11 cellular contexts compared by ENCODE assay signal in genomic region chr16:57341441-57342303, GRCh38. TPM values are rescaled to one million over a fixed set of nuclear protein-coding genes. Genes with fewer than 3 reads are reported as not detected.
A peak's percentile ranks its signal among the peaks of the same experiment; 100 is the strongest.
DNase-seq lines count a peak whose midpoint lies in the region; ATAC-seq, FAIRE-seq and TF ChIP-seq lines count a peak whose summit lies in the region.
"Had no signal": no experiment of that assay in that cellular context is flagged by ENCODE, and none has a peak within 500 bp of the region (broad histone marks: within the 10 kb centered on the region; RNA-seq: fewer than 3 reads in every experiment).

No MANE protein-coding gene starts in this region.

- H3K36me3 ChIP-seq in bronchial epithelial cell (ENCODE audit: control insufficient read depth, insufficient read depth, low read length) (no peaks in the 10 kb centered on the region), endodermal cell (ENCODE audit: control insufficient read depth, insufficient read depth, low read length) (no peaks in the 10 kb centered on the region)
- H3K36me3 ChIP-seq: neutrophil had no signal

- H3K36me3 Mint-ChIP-seq in endodermal cell (ENCODE audit: low read depth) = no peaks in the 10 kb centered on the region
- no peaks in the 10 kb centered on the region for H3K36me3 Mint-ChIP-seq in activated CD4-positive, alpha-beta memory T cell treated with anti-CD3 and anti-CD28 coated beads for 36 hours

- H3K4me1 Mint-ChIP-seq in endodermal cell = no peaks in the 10 kb centered on the region
- H3K4me1 Mint-ChIP-seq in activated CD4-positive, alpha-beta memory T cell treated with anti-CD3 and anti-CD28 coated beads for 36 hours (ENCODE audit: low read depth) = peaks cover 15% of the 10 kb centered on the region

- peak; percentile 3 for DNase-seq in COR-L47 (lab: John Stamatoyannopoulos, UW)
- peak; percentile 72 for DNase-seq in MV-4-11 (lab: John Stamatoyannopoulos, UW)
- DNase-seq in bronchial epithelial cell (ENCODE audit: low read depth) = peak; percentile 100
- peak; percentile 88 for DNase-seq in non-pigmented ciliary epithelial cell (ENCODE audit: low read depth)
- DNase-seq in endodermal cell = no peak
- DNase-seq in activated CD4-positive, alpha-beta memory T cell treated with anti-CD3 and anti-CD28 coated beads for 36 hours = no peak
- DNase-seq: cortex of kidney had no signal

- FAIRE-seq in bronchial epithelial cell (lab: Jason Lieb, UNC) = peak; percentile 100

- intact Hi-C loops in activated CD4-positive, alpha-beta memory T cell treated with anti-CD3 and anti-CD28 coated beads for 36 hours (cut with micrococcal nuclease) = no loop called here

- H3K4me3 Mint-ChIP-seq in endodermal cell = no peak overlapping the region
- no peak overlapping the region for H3K4me3 Mint-ChIP-seq in activated CD4-positive, alpha-beta memory T cell treated with anti-CD3 and anti-CD28 coated beads for 36 hours

- no peaks in the 10 kb centered on the region for H3K4me1 ChIP-seq in endodermal cell (ENCODE audit: control insufficient read depth, insufficient read depth, low read length)

- peaks cover 2% of the 10 kb centered on the region for H3K27me3 Mint-ChIP-seq in endodermal cell (ENCODE audit: insufficient read depth)
- peaks cover 30% of the 10 kb centered on the region for H3K27me3 Mint-ChIP-seq in activated CD4-positive, alpha-beta memory T cell treated with anti-CD3 and anti-CD28 coated beads for 36 hours

- H3K4me3 ChIP-seq in bronchial epithelial cell (ENCODE audit: low read depth, low read length) (no peak overlapping the region), endodermal cell (ENCODE audit: low read length) (no peak overlapping the region)

- CTCF ChIA-PET in activated CD4-positive, alpha-beta memory T cell treated with anti-CD3 and anti-CD28 coated beads for 36 hours (lab: Charles Lee) = no interaction called here

- no peaks in the 10 kb centered on the region for H3K9me3 Mint-ChIP-seq in endodermal cell
- H3K9me3 Mint-ChIP-seq in activated CD4-positive, alpha-beta memory T cell treated with anti-CD3 and anti-CD28 coated beads for 36 hours = no peaks in the 10 kb centered on the region

- no peak for TF ChIP-seq CTCF in bronchial epithelial cell (IDR thresholded peaks at IDR 0.05; ENCODE audit: insufficient read depth, low read length, severe bottlenecking)
- no peak for TF ChIP-seq CTCF in endodermal cell (conservative IDR thresholded peaks at IDR 0.05)

- no peak overlapping the region for H3K27ac Mint-ChIP-seq in endodermal cell
- H3K27ac Mint-ChIP-seq in activated CD4-positive, alpha-beta memory T cell treated with anti-CD3 and anti-CD28 coated beads for 36 hours = no peak overlapping the region

- POLR2A ChIA-PET in activated CD4-positive, alpha-beta memory T cell treated with anti-CD3 and anti-CD28 coated beads for 36 hours (lab: Charles Lee) = no interaction called here

- H3K27me3 ChIP-seq in bronchial epithelial cell (ENCODE audit: control insufficient read depth, insufficient read depth, low read length) = no peaks in the 10 kb centered on the region
- no peaks in the 10 kb centered on the region for H3K27me3 ChIP-seq in endodermal cell (ENCODE audit: control insufficient read depth, insufficient read depth, low read length, poor library complexity, severe bottlenecking)

- 89 to 98% methylated on average over 8 of the region's 8 CpGs for WGBS in endodermal cell (ENCODE audit: insufficient coverage in 1 of 2, insufficient read length in 1 of 2), 2 experiments

- H3K9me3 ChIP-seq in endodermal cell (ENCODE audit: control insufficient read depth, low read length) = no peaks in the 10 kb centered on the region
- H3K9me3 ChIP-seq: neutrophil had no signal

- no peak for ATAC-seq in HG03520 (IDR thresholded peaks at IDR 0.05; ENCODE audit: unreplicated experiment)
- no peak for ATAC-seq in GM21619 (IDR thresholded peaks at IDR 0.05; ENCODE audit: unreplicated experiment)

- no peak overlapping the region for H3K9ac ChIP-seq in endodermal cell (ENCODE audit: extremely low read depth, low read length, poor library complexity, severe bottlenecking)

- H3K27ac ChIP-seq in endodermal cell (ENCODE audit: low read depth, low read length) = no peak overlapping the region
- H3K27ac ChIP-seq: HL-60, neutrophil had no signal

RNA-seq across cellular contexts. Expression of gene CCL22, which starts 16.9 kb away (rescaled TPM):
- total RNA-seq in bronchial epithelial cell (under 0.01 TPM in 1 of 2 replicates, not detected in the other), endodermal cell (not detected)
- not detected for polyA plus RNA-seq in endodermal cell (2013, experiment 1 of 2)
- not detected for polyA plus RNA-seq in endodermal cell (2013, experiment 2 of 2)
- total RNA-seq in activated CD4-positive, alpha-beta memory T cell treated with anti-CD3 and anti-CD28 coated beads for 36 hours = 1 to 10 TPM; 1.5 to 1.7 TPM

RNA-seq across cellular contexts. Expression of gene CX3CL1, which starts 30.6 kb away (rescaled TPM):
- total RNA-seq in bronchial epithelial cell = under 0.01 TPM in 1 of 2 replicates, not detected in the other
- total RNA-seq in endodermal cell = 1 to 10 TPM in 1 of 2 donors, under 1 TPM in 1; 0.18 to 1.0 TPM
- polyA plus RNA-seq in endodermal cell (2013, experiment 1 of 2) = 5.5 TPM
- 6.3 TPM for polyA plus RNA-seq in endodermal cell (2013, experiment 2 of 2)
- total RNA-seq in activated CD4-positive, alpha-beta memory T cell treated with anti-CD3 and anti-CD28 coated beads for 36 hours = not detected

RNA-seq across cellular contexts. Expression of gene PLLP, which starts 57.2 kb away (rescaled TPM):
- total RNA-seq in bronchial epithelial cell (3.3 and 13.7 TPM in 2 replicates), endodermal cell (1 to 10 TPM; 5.9 to 9.1 TPM)
- polyA plus RNA-seq in endodermal cell (2013, experiment 1 of 2) = 2.1 TPM
- 2.4 TPM for polyA plus RNA-seq in endodermal cell (2013, experiment 2 of 2)
- not detected for total RNA-seq in activated CD4-positive, alpha-beta memory T cell treated with anti-CD3 and anti-CD28 coated beads for 36 hours

Comparison
In these comparisons a context has a peak if more than half of its experiments do, and no peak if none do; other contexts are left out.
1. DNase-seq: peak in COR-L47 (single experiment), MV-4-11 (single experiment), bronchial epithelial cell (single experiment) and non-pigmented ciliary epithelial cell (single experiment); none in endodermal cell (single experiment) and activated CD4-positive, alpha-beta memory T cell treated with anti-CD3 and anti-CD28 coated beads for 36 hours (single experiment).